In genomic region chr1:47624531-47624930, GRCh38 we compare ENCODE assay signal across 12 cellular contexts.
DNase-seq lines count a peak whose midpoint lies in the region; ATAC-seq and TF ChIP-seq lines count a peak whose summit lies in the region.
"Had no signal": no experiment of that assay in that cellular context is flagged by ENCODE, and none has a peak within 500 bp of the region (broad histone marks: within the 10 kb centered on the region; RNA-seq: fewer than 3 reads in every experiment).

No MANE protein-coding gene starts in this region.

- no peaks in the 10 kb centered on the region for H3K9me3 Mint-ChIP-seq in activated CD8-positive, alpha-beta T cell treated with anti-CD3 and anti-CD28 coated beads for 36 hours
- no peaks in the 10 kb centered on the region for H3K9me3 Mint-ChIP-seq in natural killer cell

- no peak overlapping the region for H3K4me3 ChIP-seq in Loucy (ENCODE audit: low read length, poor library complexity, severe bottlenecking)
- H3K4me3 ChIP-seq in liver (ENCODE audit: low read depth in 1 of 3, low read length in 3 of 3), result no peak overlapping the region
- H3K4me3 ChIP-seq in testis, result no peak overlapping the region
- H3K4me3 ChIP-seq: gastroesophageal sphincter had no signal

- no peak for TF ChIP-seq POLR2A in testis (IDR thresholded peaks at IDR 0.05)

- H3K4me1 ChIP-seq in Loucy (ENCODE audit: insufficient read depth, low read length, poor library complexity, severe bottlenecking) (no peaks in the 10 kb centered on the region), liver (ENCODE audit: control insufficient read depth in 4 of 4, insufficient read depth in 4 of 4, low read length in 3 of 4) (no peaks in the 10 kb centered on the region), testis (no peaks in the 10 kb centered on the region)
- H3K4me1 ChIP-seq: gastroesophageal sphincter had no signal

- no peaks in the 10 kb centered on the region for H3K36me3 Mint-ChIP-seq in activated CD8-positive, alpha-beta T cell treated with anti-CD3 and anti-CD28 coated beads for 36 hours (ENCODE audit: low read depth)
- no peaks in the 10 kb centered on the region for H3K36me3 Mint-ChIP-seq in natural killer cell

- no peak for ATAC-seq in activated CD8-positive, alpha-beta T cell treated with anti-CD3 and anti-CD28 coated beads for 36 hours
- ATAC-seq in GM19395 (IDR thresholded peaks at IDR 0.05; ENCODE audit: unreplicated experiment) (no peak), natural killer cell (no peak)
- ATAC-seq: gastroesophageal sphincter had no signal

- no peak overlapping the region for H2AFZ ChIP-seq in Loucy (ENCODE audit: low read length)

- no peaks in the 10 kb centered on the region for H3F3A ChIP-seq in Loucy (ENCODE audit: low read depth)

- no peaks in the 10 kb centered on the region for H3K27me3 ChIP-seq in Loucy (ENCODE audit: insufficient read depth, low read length, poor library complexity, severe bottlenecking)
- no peaks in the 10 kb centered on the region for H3K27me3 ChIP-seq in liver (ENCODE audit: control insufficient read depth in 4 of 4, insufficient read depth in 4 of 4, low read length in 3 of 4)
- no peaks in the 10 kb centered on the region for H3K27me3 ChIP-seq in testis

- no peaks in the 10 kb centered on the region for H3K9me2 ChIP-seq in Loucy (replicated peaks; ENCODE audit: low read depth, low read length)

- peak; percentile 73 to 76 for TF ChIP-seq RAD21 in liver (IDR thresholded peaks at IDR 0.05)

- no peak overlapping the region for H3K27ac ChIP-seq in liver (ENCODE audit: low read depth in 1 of 2, low read length in 2 of 2)
- H3K27ac ChIP-seq in testis, result no peak overlapping the region
- H3K27ac ChIP-seq: gastroesophageal sphincter had no signal

- no peak overlapping the region for H3K4me2 ChIP-seq in Loucy (ENCODE audit: low read depth, low read length, poor library complexity, severe bottlenecking)

- no peaks in the 10 kb centered on the region for H3K4me1 Mint-ChIP-seq in activated CD8-positive, alpha-beta T cell treated with anti-CD3 and anti-CD28 coated beads for 36 hours (ENCODE audit: low read depth)
- no peaks in the 10 kb centered on the region for H3K4me1 Mint-ChIP-seq in natural killer cell

- POLR2A ChIA-PET in activated CD8-positive, alpha-beta T cell treated with anti-CD3 and anti-CD28 coated beads for 36 hours (lab: Charles Lee), result no interaction called here

- H3K4me3 Mint-ChIP-seq in activated CD8-positive, alpha-beta T cell treated with anti-CD3 and anti-CD28 coated beads for 36 hours, result no peak overlapping the region
- H3K4me3 Mint-ChIP-seq in natural killer cell, result no peak overlapping the region

- H3K9ac ChIP-seq in Loucy (ENCODE audit: low read depth, low read length, poor library complexity, severe bottlenecking) (no peak overlapping the region), liver (ENCODE audit: low read depth in 1 of 2, low read length in 2 of 2) (no peak overlapping the region)

- H3K27ac Mint-ChIP-seq in activated CD8-positive, alpha-beta T cell treated with anti-CD3 and anti-CD28 coated beads for 36 hours, result no peak overlapping the region
- H3K27ac Mint-ChIP-seq in natural killer cell, result no peak overlapping the region

- 43% methylated on average over 4 of the region's 4 CpGs for WGBS in liver
- WGBS in testis, 2 donors, result 73 to 81% methylated on average over 4 of the region's 4 CpGs

- H3K27me3 Mint-ChIP-seq in activated CD8-positive, alpha-beta T cell treated with anti-CD3 and anti-CD28 coated beads for 36 hours, result peaks cover 5% of the 10 kb centered on the region
- peaks cover 0 to 23% of the 10 kb centered on the region in 2 donors for H3K27me3 Mint-ChIP-seq in natural killer cell (ENCODE audit: low read depth in 2 of 2)

- H3K36me3 ChIP-seq in Loucy (ENCODE audit: insufficient read depth, low read length), result no peaks in the 10 kb centered on the region
- no peaks in the 10 kb centered on the region for H3K36me3 ChIP-seq in liver (ENCODE audit: control insufficient read depth in 4 of 4, insufficient read depth in 3 of 4, low read depth in 1 of 4, low read length in 3 of 4)
- H3K36me3 ChIP-seq in testis (ENCODE audit: low read depth, missing control alignments), result no peaks in the 10 kb centered on the region
- H3K36me3 ChIP-seq: gastroesophageal sphincter had no signal

- no peaks in the 10 kb centered on the region for H3K9me3 ChIP-seq in Loucy (ENCODE audit: insufficient read depth, low read depth, low read length)
- H3K9me3 ChIP-seq in liver (ENCODE audit: control insufficient read depth in 4 of 4, low read length in 3 of 4), result no peaks in the 10 kb centered on the region
- H3K9me3 ChIP-seq in testis, result no peaks in the 10 kb centered on the region
- H3K9me3 ChIP-seq: gastroesophageal sphincter had no signal

- CTCF ChIA-PET in activated CD8-positive, alpha-beta T cell treated with anti-CD3 and anti-CD28 coated beads for 36 hours (lab: Charles Lee), result no interaction called here

- peak; percentile 82 for DNase-seq in DMS53 (lab: John Stamatoyannopoulos, UW)
- DNase-seq in activated CD8-positive, alpha-beta T cell treated with anti-CD3 and anti-CD28 coated beads for 36 hours, result peak; percentile 19
- no peak for DNase-seq in natural killer cell
- DNase-seq in GM20000 (ENCODE audit: low spot score), result no peak
- no peak for DNase-seq in testis
- DNase-seq: Calu3; central memory CD4-positive, alpha-beta T cell; NCI-H1694 had no signal

- no peaks in the 10 kb centered on the region for H3K79me2 ChIP-seq in Loucy (ENCODE audit: insufficient read depth, low read length)

- TF ChIP-seq CTCF in Loucy (conservative IDR thresholded peaks at IDR 0.05; ENCODE audit: low read length) (peak; percentile 33; the same call in 1 of the 2 replicates), liver (IDR thresholded peaks at IDR 0.05; ENCODE audit: low read depth, low read length, missing input control) (peak; percentile 36), natural killer cell (IDR thresholded peaks at IDR 0.05) (no peak), GM20000 (IDR thresholded peaks at IDR 0.05; ENCODE audit: extremely low read depth, missing control alignments) (no peak), testis (IDR thresholded peaks at IDR 0.05) (no peak)
- TF ChIP-seq CTCF in activated CD8-positive, alpha-beta T cell treated with anti-CD3 and anti-CD28 coated beads for 36 hours (IDR thresholded peaks at IDR 0.05), result no peak

- intact Hi-C loops in activated CD8-positive, alpha-beta T cell treated with anti-CD3 and anti-CD28 coated beads for 36 hours (cut with micrococcal nuclease), result no loop called here
- intact Hi-C loops in natural killer cell (cut with micrococcal nuclease) (no loop called here), testis (cut with DNase I; ENCODE audit: low total_unique reads) (no loop called here)

- no peaks in the 10 kb centered on the region for H4K20me1 ChIP-seq in Loucy (ENCODE audit: insufficient read depth, low read length, poor library complexity, severe bottlenecking)

TF ChIP-seq in liver, 16 proteins besides CTCF, POLR2A, EP300 and RAD21 (continues in another document):
- TF ChIP-seq FOXA1 (IDR thresholded peaks at IDR 0.05), result no peak
- TF ChIP-seq NR2F2 (IDR thresholded peaks at IDR 0.05), result no peak
- TF ChIP-seq ZBTB33 (IDR thresholded peaks at IDR 0.05), result no peak
- no peak for TF ChIP-seq HNF4A (conservative IDR thresholded peaks at IDR 0.05)
- no peak for TF ChIP-seq HNF4G (IDR thresholded peaks at IDR 0.05)
- TF ChIP-seq, protein P1, sequence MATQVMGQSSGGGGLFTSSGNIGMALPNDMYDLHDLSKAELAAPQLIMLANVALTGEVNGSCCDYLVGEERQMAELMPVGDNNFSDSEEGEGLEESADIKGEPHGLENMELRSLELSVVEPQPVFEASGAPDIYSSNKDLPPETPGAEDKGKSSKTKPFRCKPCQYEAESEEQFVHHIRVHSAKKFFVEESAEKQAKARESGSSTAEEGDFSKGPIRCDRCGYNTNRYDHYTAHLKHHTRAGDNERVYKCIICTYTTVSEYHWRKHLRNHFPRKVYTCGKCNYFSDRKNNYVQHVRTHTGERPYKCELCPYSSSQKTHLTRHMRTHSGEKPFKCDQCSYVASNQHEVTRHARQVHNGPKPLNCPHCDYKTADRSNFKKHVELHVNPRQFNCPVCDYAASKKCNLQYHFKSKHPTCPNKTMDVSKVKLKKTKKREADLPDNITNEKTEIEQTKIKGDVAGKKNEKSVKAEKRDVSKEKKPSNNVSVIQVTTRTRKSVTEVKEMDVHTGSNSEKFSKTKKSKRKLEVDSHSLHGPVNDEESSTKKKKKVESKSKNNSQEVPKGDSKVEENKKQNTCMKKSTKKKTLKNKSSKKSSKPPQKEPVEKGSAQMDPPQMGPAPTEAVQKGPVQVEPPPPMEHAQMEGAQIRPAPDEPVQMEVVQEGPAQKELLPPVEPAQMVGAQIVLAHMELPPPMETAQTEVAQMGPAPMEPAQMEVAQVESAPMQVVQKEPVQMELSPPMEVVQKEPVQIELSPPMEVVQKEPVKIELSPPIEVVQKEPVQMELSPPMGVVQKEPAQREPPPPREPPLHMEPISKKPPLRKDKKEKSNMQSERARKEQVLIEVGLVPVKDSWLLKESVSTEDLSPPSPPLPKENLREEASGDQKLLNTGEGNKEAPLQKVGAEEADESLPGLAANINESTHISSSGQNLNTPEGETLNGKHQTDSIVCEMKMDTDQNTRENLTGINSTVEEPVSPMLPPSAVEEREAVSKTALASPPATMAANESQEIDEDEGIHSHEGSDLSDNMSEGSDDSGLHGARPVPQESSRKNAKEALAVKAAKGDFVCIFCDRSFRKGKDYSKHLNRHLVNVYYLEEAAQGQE (IDR thresholded peaks at IDR 0.05), result no peak
- TF ChIP-seq FOXA2 (IDR thresholded peaks at IDR 0.05), result no peak
- TF ChIP-seq, protein P2, sequence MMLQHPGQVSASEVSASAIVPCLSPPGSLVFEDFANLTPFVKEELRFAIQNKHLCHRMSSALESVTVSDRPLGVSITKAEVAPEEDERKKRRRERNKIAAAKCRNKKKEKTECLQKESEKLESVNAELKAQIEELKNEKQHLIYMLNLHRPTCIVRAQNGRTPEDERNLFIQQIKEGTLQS (IDR thresholded peaks at IDR 0.05), result no peak
- no peak for TF ChIP-seq RXRA (IDR thresholded peaks at IDR 0.05)
- no peak for TF ChIP-seq SP1 (IDR thresholded peaks at IDR 0.05)
- TF ChIP-seq EGR1 (IDR thresholded peaks at IDR 0.05; ENCODE audit: low read depth in 2 of 2), result no peak

Comparison
In these comparisons a context has a peak if more than half of its experiments do, and no peak if none do; other contexts are left out.
1. DNase-seq: peak in DMS53 (single experiment) and activated CD8-positive, alpha-beta T cell treated with anti-CD3 and anti-CD28 coated beads for 36 hours (single experiment); none in natural killer cell (single experiment), GM20000 (single experiment) and testis (single experiment).
2. CTCF ChIP-seq: peak in Loucy (single experiment) and liver (single experiment); none in activated CD8-positive, alpha-beta T cell treated with anti-CD3 and anti-CD28 coated beads for 36 hours (single experiment), natural killer cell (single experiment), GM20000 (single experiment) and testis (0 of 3).